9 cellular contexts compared by ENCODE assay signal in genomic region chr9:35385042-35385441, GRCh38.
A peak's percentile ranks its signal among the peaks of the same experiment; 100 is the strongest.
DNase-seq lines count a peak whose midpoint lies in the region; ATAC-seq lines count a peak whose summit lies in the region.
"Had no signal": no experiment of that assay in that cellular context is flagged by ENCODE, and none has a peak within 500 bp of the region (broad histone marks: within the 10 kb centered on the region; RNA-seq: fewer than 3 reads in every experiment).

No MANE protein-coding gene starts in this region.

- intact Hi-C loops in sciatic nerve (cut with DNase I), result no loop called here

- ATAC-seq in sciatic nerve (peak; percentile 71), HG03460 (IDR thresholded peaks at IDR 0.05; ENCODE audit: unreplicated experiment) (no peak)
- ATAC-seq: natural killer cell treated with Interleukin-12 subunit alpha and Interleukin-12 subunit beta and Interleukin-15 and Interleukin-18, amount 100 ng/mL, for 72 hours had no signal

- DNase-seq in GM04504 (ENCODE audit: low read depth), result peak; percentile 48
- DNase-seq in amniotic epithelial cell (ENCODE audit: low read depth), result peak; percentile 52
- peak; percentile 3 for DNase-seq in glomerular visceral epithelial cell (ENCODE audit: extremely low spot score)
- DNase-seq in sciatic nerve (ENCODE audit: low spot score), result no peak
- DNase-seq in activated CD8-positive, alpha-beta memory T cell treated with anti-CD3 and anti-CD28 coated beads, Interleukin-2, amount 50 U/mL, for 48 hours, result no peak
- no peak for DNase-seq in foreskin melanocyte
- DNase-seq in DMS 273 (lab: John Stamatoyannopoulos, UW; ENCODE audit: unreplicated experiment), result no peak

Comparison
In these comparisons a context has a peak if more than half of its experiments do, and no peak if none do; other contexts are left out.
1. DNase-seq: peak in GM04504 (single experiment), amniotic epithelial cell (single experiment) and glomerular visceral epithelial cell (single experiment); none in sciatic nerve (single experiment), activated CD8-positive, alpha-beta memory T cell treated with anti-CD3 and anti-CD28 coated beads, Interleukin-2, amount 50 U/mL, for 48 hours (single experiment), foreskin melanocyte (single experiment) and DMS 273 (single experiment).